Comparison of ENCODE assay signal across 1 cellular context in the genomic region with DNA sequence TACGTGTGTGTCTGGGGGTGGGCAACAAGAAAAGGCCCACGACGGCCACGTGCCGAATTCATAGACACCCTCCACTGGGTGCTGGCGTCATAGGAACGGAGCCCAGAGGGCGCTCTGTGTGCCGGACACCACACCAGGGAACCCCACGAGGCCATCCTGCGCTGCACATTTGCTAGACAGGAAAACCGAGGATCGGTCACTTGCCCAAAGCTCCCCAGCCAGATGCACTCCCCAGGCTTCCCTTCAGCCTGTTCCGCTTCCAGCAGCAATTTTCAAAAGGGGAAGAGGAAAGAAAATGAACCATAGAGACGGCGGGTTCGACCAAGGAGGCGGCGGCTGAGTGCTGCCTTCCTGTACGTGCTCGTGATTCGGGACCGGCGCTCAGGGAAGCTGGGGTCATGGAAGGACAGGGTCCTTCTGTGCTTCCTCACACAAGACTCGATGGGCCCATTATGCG.
TF ChIP-seq lines count a peak whose summit lies in the region.

No MANE protein-coding gene starts in this region.

TF ChIP-seq in H1, 55 proteins besides CTCF, POLR2A, EP300 and RAD21 (continued from another document):
- no peak for TF ChIP-seq JUND (IDR thresholded peaks at IDR 0.05; ENCODE audit: low read length)
- no peak for TF ChIP-seq NANOG (IDR thresholded peaks at IDR 0.05; ENCODE audit: insufficient read depth, low read depth, low read length, poor library complexity, severe bottlenecking)
- TF ChIP-seq, protein P1, sequence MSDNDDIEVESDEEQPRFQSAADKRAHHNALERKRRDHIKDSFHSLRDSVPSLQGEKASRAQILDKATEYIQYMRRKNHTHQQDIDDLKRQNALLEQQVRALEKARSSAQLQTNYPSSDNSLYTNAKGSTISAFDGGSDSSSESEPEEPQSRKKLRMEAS (IDR thresholded peaks at IDR 0.05) = no peak
- no peak for TF ChIP-seq SUZ12 (IDR thresholded peaks at IDR 0.05; ENCODE audit: low read length)
- TF ChIP-seq RBBP5 (IDR thresholded peaks at IDR 0.05; ENCODE audit: borderline replicate concordance, low read depth, low read length) = no peak
- no peak for TF ChIP-seq SIX5 (IDR thresholded peaks at IDR 0.05; ENCODE audit: low read depth, low read length)
- TF ChIP-seq, protein P2, sequence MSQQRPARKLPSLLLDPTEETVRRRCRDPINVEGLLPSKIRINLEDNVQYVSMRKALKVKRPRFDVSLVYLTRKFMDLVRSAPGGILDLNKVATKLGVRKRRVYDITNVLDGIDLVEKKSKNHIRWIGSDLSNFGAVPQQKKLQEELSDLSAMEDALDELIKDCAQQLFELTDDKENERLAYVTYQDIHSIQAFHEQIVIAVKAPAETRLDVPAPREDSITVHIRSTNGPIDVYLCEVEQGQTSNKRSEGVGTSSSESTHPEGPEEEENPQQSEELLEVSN (IDR thresholded peaks at IDR 0.05) = no peak
